ENCODE assay signal across 16 cellular contexts in the genomic region with DNA sequence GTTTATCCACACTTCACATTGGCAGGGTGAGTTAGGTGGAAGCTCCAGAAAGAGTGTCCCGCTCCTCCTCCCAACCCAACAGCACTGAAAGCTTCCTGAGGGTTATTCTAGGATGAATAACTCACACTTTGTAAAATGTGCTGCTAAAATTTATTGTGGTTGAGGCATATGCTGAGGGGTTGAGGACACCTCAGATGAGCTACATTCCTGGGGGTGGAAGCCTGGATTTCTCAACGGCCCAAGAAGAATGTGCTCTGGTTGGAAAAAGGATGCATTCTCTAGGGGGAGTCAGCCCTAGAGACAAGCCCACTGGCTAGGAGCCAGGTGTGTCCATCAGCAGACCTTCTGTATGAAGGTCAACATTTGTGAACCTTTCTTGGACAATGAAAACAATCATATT.
DNase-seq lines count a peak whose midpoint lies in the region; TF ChIP-seq lines count a peak whose summit lies in the region.
"Had no signal": no experiment of that assay in that cellular context is flagged by ENCODE, and none has a peak within 500 bp of the region (broad histone marks: within the 10 kb centered on the region; RNA-seq: fewer than 3 reads in every experiment).

No MANE protein-coding gene starts in this region.

- DNase-seq in AG10803 (ENCODE audit: low read depth): peak; percentile 98
- DNase-seq in LHCN-M2 (ENCODE audit: low read depth): peak; percentile 39
- DNase-seq in choroid plexus epithelial cell (ENCODE audit: low read depth): peak; percentile 87
- peak; percentile 48 for DNase-seq in non-pigmented ciliary epithelial cell (ENCODE audit: low read depth)
- no peak for DNase-seq in activated naive CD4-positive, alpha-beta T cell treated with anti-CD3 and anti-CD28 coated beads, Interleukin-2, amount 10 ng/mL, durations not matched to agents 7 days and 5 days
- no peak for DNase-seq in DMS79 treated with DMSO at 0.1 percent for 48 hours (lab: John Stamatoyannopoulos, UW)
- DNase-seq in NCI-H1417 (lab: John Stamatoyannopoulos, UW): no peak
- no peak for DNase-seq in GM19238 (ENCODE audit: insufficient read length, low spot score)
- DNase-seq: activated CD8-positive, alpha-beta memory T cell treated with anti-CD3 and anti-CD28 coated beads, Interleukin-2, amount 50 U/mL, for 48 hours; erythroblast; NCI-H1436; NCI-H510A; occipital lobe; testis had no signal

- TF ChIP-seq CTCF in AG10803 (conservative IDR thresholded peaks at IDR 0.05; ENCODE audit: low read length) (0 out of 2 replicates have a peak, but pooled peaks have one; percentile 5), choroid plexus epithelial cell (conservative IDR thresholded peaks at IDR 0.05; ENCODE audit: low read depth, low read length) (no peak)

- H3K27me3 Mint-ChIP-seq in activated naive CD4-positive, alpha-beta T cell treated with anti-CD3 and anti-CD28 coated beads, Interleukin-2, amount 10 ng/mL, durations not matched to agents 7 days and 5 days: no peaks in the 10 kb centered on the region

- no peak overlapping the region for H3K27ac Mint-ChIP-seq in activated naive CD4-positive, alpha-beta T cell treated with anti-CD3 and anti-CD28 coated beads, Interleukin-2, amount 10 ng/mL, durations not matched to agents 7 days and 5 days
- H3K27ac Mint-ChIP-seq: activated naive CD8-positive, alpha-beta T cell; mesothelial cell of epicardium had no signal

- no peak overlapping the region for H3K4me3 Mint-ChIP-seq in activated naive CD4-positive, alpha-beta T cell treated with anti-CD3 and anti-CD28 coated beads, Interleukin-2, amount 10 ng/mL, durations not matched to agents 7 days and 5 days
- H3K4me3 Mint-ChIP-seq: activated naive CD8-positive, alpha-beta T cell; mesothelial cell of epicardium had no signal

- H3K36me3 Mint-ChIP-seq in activated naive CD4-positive, alpha-beta T cell treated with anti-CD3 and anti-CD28 coated beads, Interleukin-2, amount 10 ng/mL, durations not matched to agents 7 days and 5 days: no peaks in the 10 kb centered on the region
- H3K36me3 Mint-ChIP-seq: activated naive CD8-positive, alpha-beta T cell; mesothelial cell of epicardium had no signal

- H3K4me3 ChIP-seq in AG10803 (ENCODE audit: low read length): no peak overlapping the region
- no peak overlapping the region for H3K4me3 ChIP-seq in choroid plexus epithelial cell (ENCODE audit: low read depth, low read length)
- H3K4me3 ChIP-seq: testis had no signal

- H3K4me1 Mint-ChIP-seq in activated naive CD4-positive, alpha-beta T cell treated with anti-CD3 and anti-CD28 coated beads, Interleukin-2, amount 10 ng/mL, durations not matched to agents 7 days and 5 days: no peaks in the 10 kb centered on the region
- H3K4me1 Mint-ChIP-seq: mesothelial cell of epicardium had no signal

- CTCF ChIA-PET in activated naive CD4-positive, alpha-beta T cell treated with anti-CD3 and anti-CD28 coated beads, Interleukin-2, amount 10 ng/mL, durations not matched to agents 7 days and 5 days (lab: Charles Lee): interaction anchor here (1.1 kb wide), 1 partner anchor 11 kb away, joined by 3 read pairs; no protein-coding TSS in a partner anchor

- H3K9me3 Mint-ChIP-seq in activated naive CD4-positive, alpha-beta T cell treated with anti-CD3 and anti-CD28 coated beads, Interleukin-2, amount 10 ng/mL, durations not matched to agents 7 days and 5 days: peaks cover 2% of the 10 kb centered on the region
- H3K9me3 Mint-ChIP-seq: mesothelial cell of epicardium had no signal

Comparison
In these comparisons a context has a peak if more than half of its experiments do, and no peak if none do; other contexts are left out.
1. DNase-seq: peak in AG10803 (single experiment), LHCN-M2 (single experiment), choroid plexus epithelial cell (single experiment) and non-pigmented ciliary epithelial cell (single experiment); none in activated naive CD4-positive, alpha-beta T cell treated with anti-CD3 and anti-CD28 coated beads, Interleukin-2, amount 10 ng/mL, durations not matched to agents 7 days and 5 days (single experiment), DMS79 treated with DMSO at 0.1 percent for 48 hours (single experiment), NCI-H1417 (0 of 3) and GM19238 (single experiment).